Comparison of ENCODE assay signal across 21 cellular contexts in genomic region chr13:112911285-112911701, GRCh38. TPM values are rescaled to one million over a fixed set of nuclear protein-coding genes. Genes with fewer than 3 reads are reported as not detected.
DNase-seq lines count a peak whose midpoint lies in the region; ATAC-seq, FAIRE-seq and TF ChIP-seq lines count a peak whose summit lies in the region.
"Had no signal": no experiment of that assay in that cellular context is flagged by ENCODE, and none has a peak within 500 bp of the region (broad histone marks: within the 10 kb centered on the region; RNA-seq: fewer than 3 reads in every experiment).

No MANE protein-coding gene starts in this region.

- H3K36me3 ChIP-seq in HepG2 (replicated peaks in 1 of 2; ENCODE audit: control insufficient read depth in 1 of 2, insufficient read depth in 2 of 2, low read length in 2 of 2) (no peaks in the 10 kb centered on the region), sigmoid colon (no peaks in the 10 kb centered on the region), esophagus muscularis mucosa (no peaks in the 10 kb centered on the region)

- no peak overlapping the region for H2AFZ ChIP-seq in HepG2 (ENCODE audit: low read length)
- H2AFZ ChIP-seq: GM23338 had no signal

- no peaks in the 10 kb centered on the region for H3K9me3 ChIP-seq in HepG2 (ENCODE audit: low read length)
- H3K9me3 ChIP-seq in sigmoid colon, result no peaks in the 10 kb centered on the region
- no peaks in the 10 kb centered on the region for H3K9me3 ChIP-seq in esophagus muscularis mucosa

- no peaks in the 10 kb centered on the region for H3K36me3 Mint-ChIP-seq in natural killer cell treated with Interleukin-12 subunit alpha and Interleukin-12 subunit beta and Interleukin-15 and Interleukin-18, amount 100 ng/mL, for 72 hours
- no peaks in the 10 kb centered on the region for H3K36me3 Mint-ChIP-seq in natural killer cell

- TF ChIP-seq CTCF in natural killer cell (IDR thresholded peaks at IDR 0.05) (no peak), HepG2 (CRISPR knock-in tag; IDR thresholded peaks at IDR 0.05) (no peak), sigmoid colon (IDR thresholded peaks at IDR 0.05) (no peak), esophagus muscularis mucosa (IDR thresholded peaks at IDR 0.05) (no peak)

- H3K4me3 ChIP-seq in HepG2 (replicated peaks in 1 of 3; ENCODE audit: insufficient read depth in 1 of 3, low read depth in 2 of 3, low read length in 3 of 3) (no peak overlapping the region), sigmoid colon (no peak overlapping the region), esophagus muscularis mucosa (no peak overlapping the region)
- H3K4me3 ChIP-seq: GM23338 had no signal

- FAIRE-seq in HepG2 (lab: Jason Lieb, UNC), result no peak
- FAIRE-seq: A204.1, D721Med, G401.6, GM12891 had no signal

- H3K4me1 Mint-ChIP-seq in natural killer cell treated with Interleukin-12 subunit alpha and Interleukin-12 subunit beta and Interleukin-15 and Interleukin-18, amount 100 ng/mL, for 72 hours (ENCODE audit: low read depth in 2 of 2), result no peaks in the 10 kb centered on the region
- H3K4me1 Mint-ChIP-seq in natural killer cell, result no peaks in the 10 kb centered on the region

- WGBS in HepG2 (ENCODE audit: low lambda C conversion rate), result 98% methylated on average over 18 of the region's 24 CpGs
- 97 to 98% methylated on average over 24 of the region's 24 CpGs for WGBS in sigmoid colon, 2 donors
- 99% methylated on average over 10 of the region's 24 CpGs for WGBS in esophagus muscularis mucosa

- H3K9me3 Mint-ChIP-seq in natural killer cell treated with Interleukin-12 subunit alpha and Interleukin-12 subunit beta and Interleukin-15 and Interleukin-18, amount 100 ng/mL, for 72 hours, result no peaks in the 10 kb centered on the region
- no peaks in the 10 kb centered on the region for H3K9me3 Mint-ChIP-seq in natural killer cell
- H3K9me3 Mint-ChIP-seq: CD4-positive, alpha-beta T cell had no signal

- H3K4me2 ChIP-seq in HepG2 (ENCODE audit: low read depth, low read length), result no peak overlapping the region
- H3K4me2 ChIP-seq: GM23338 had no signal

- H3K27me3 Mint-ChIP-seq in natural killer cell treated with Interleukin-12 subunit alpha and Interleukin-12 subunit beta and Interleukin-15 and Interleukin-18, amount 100 ng/mL, for 72 hours, result peaks cover 5 to 9% of the 10 kb centered on the region in 2 donors
- peaks cover 0 to 1% of the 10 kb centered on the region in 2 donors for H3K27me3 Mint-ChIP-seq in natural killer cell (ENCODE audit: low read depth in 2 of 2)

- DNase-seq in natural killer cell treated with Interleukin-12 subunit alpha and Interleukin-12 subunit beta and Interleukin-15 and Interleukin-18, amount 100 ng/mL, for 72 hours (ENCODE audit: low spot score), result peak; percentile 60
- DNase-seq in natural killer cell, result no peak
- no peak for DNase-seq in HepG2 (ENCODE audit: low spot score)
- DNase-seq in sigmoid colon, result peak; percentile 49
- no peak for DNase-seq in esophagus muscularis mucosa (ENCODE audit: extremely low spot score)
- DNase-seq in SW 1271 (lab: John Stamatoyannopoulos, UW), result no peak
- DNase-seq in COLO829 (ENCODE audit: low spot score), result no peak
- DNase-seq: C1 segment of cervical spinal cord; CD4-positive, alpha-beta T cell; DMS153; DMS79 treated with DMSO at 0.1 percent for 48 hours; EL; HCEC 1CT; HFFc6 had no signal

- H3K9ac ChIP-seq in HepG2 (ENCODE audit: insufficient read depth, low read depth, low read length), result no peak overlapping the region

- in situ Hi-C loops in HepG2 (cut with HindIII; ENCODE audit: extremely low pct_ligation_motif_present, low pct_unique_long_range_greater_than_20kb), result no loop called here

- H3K27ac ChIP-seq in HepG2 (ENCODE audit: extremely low read length, insufficient read depth, low read length), result peak overlapping the region; percentile 6
- no peak overlapping the region for H3K27ac ChIP-seq in sigmoid colon
- no peak overlapping the region for H3K27ac ChIP-seq in esophagus muscularis mucosa (replicated peaks in 1 of 4)
- H3K27ac ChIP-seq: HL-60 had no signal

- H3K4me1 ChIP-seq in HepG2 (ENCODE audit: insufficient read depth, low read length), result peaks cover 70% of the 10 kb centered on the region
- H3K4me1 ChIP-seq in sigmoid colon, result no peaks in the 10 kb centered on the region
- no peaks in the 10 kb centered on the region for H3K4me1 ChIP-seq in esophagus muscularis mucosa

- no peak for TF ChIP-seq RAD21 in HepG2 (CRISPR knock-in tag; IDR thresholded peaks at IDR 0.05)

- H4K20me1 ChIP-seq in HepG2 (ENCODE audit: insufficient read depth, low read length), result no peaks in the 10 kb centered on the region

- intact Hi-C loops in natural killer cell (cut with micrococcal nuclease) (no loop called here), HepG2 (cut with micrococcal nuclease; ENCODE audit: unreplicated experiment) (no loop called here), sigmoid colon (cut with DNase I) (no loop called here), esophagus muscularis mucosa (cut with DNase I) (no loop called here)

- H3K4me3 Mint-ChIP-seq in natural killer cell treated with Interleukin-12 subunit alpha and Interleukin-12 subunit beta and Interleukin-15 and Interleukin-18, amount 100 ng/mL, for 72 hours, result no peak overlapping the region
- H3K4me3 Mint-ChIP-seq in natural killer cell, result no peak overlapping the region
- H3K4me3 Mint-ChIP-seq: B cell; CD4-positive, alpha-beta T cell; GM23338; HFFc6 had no signal

- CTCF ChIA-PET in HepG2 (lab: Yijun Ruan, JAX; ENCODE audit: low intra/inter-chr PET ratio, low total read pairs), result no interaction called here

- H3K27me3 ChIP-seq in HepG2 (ENCODE audit: control insufficient read depth in 1 of 2, insufficient read depth in 2 of 2, low read length in 2 of 2) (no peaks in the 10 kb centered on the region), sigmoid colon (peaks cover 0 to 29% (median 11%) of the 10 kb centered on the region in 3 donors), esophagus muscularis mucosa (peaks cover 0 to 64% (median 0%) of the 10 kb centered on the region in 4 donors)

- ATAC-seq in natural killer cell treated with Interleukin-12 subunit alpha and Interleukin-12 subunit beta and Interleukin-15 and Interleukin-18, amount 100 ng/mL, for 72 hours, result peak in 1 of 2 donors; percentile 50
- ATAC-seq in natural killer cell (no peak), HepG2 (no peak)
- ATAC-seq: GM23338 had no signal

- no TSS peak for BruUV-seq in HepG2 (replicated peaks; lab: Mats Ljungman, UMichigan)

- POLR2A ChIA-PET in HepG2 (lab: Yijun Ruan, JAX), result no interaction called here

- no peak overlapping the region for H3K27ac Mint-ChIP-seq in natural killer cell treated with Interleukin-12 subunit alpha and Interleukin-12 subunit beta and Interleukin-15 and Interleukin-18, amount 100 ng/mL, for 72 hours
- no peak overlapping the region for H3K27ac Mint-ChIP-seq in natural killer cell
- H3K27ac Mint-ChIP-seq: B cell; CD4-positive, alpha-beta T cell; GM23338; HFFc6 had no signal

- TF ChIP-seq EP300 in HepG2 (IDR thresholded peaks at IDR 0.05; ENCODE audit: low read depth in 2 of 2, low read length in 2 of 2), result no peak
- no peak for TF ChIP-seq EP300 in HepG2 (CRISPR knock-in tag; IDR thresholded peaks at IDR 0.05; ENCODE audit: borderline replicate concordance)
- TF ChIP-seq EP300 in sigmoid colon (IDR thresholded peaks at IDR 0.05), result no peak
- TF ChIP-seq EP300 in esophagus muscularis mucosa (IDR thresholded peaks at IDR 0.05), result no peak

- TF ChIP-seq POLR2A in HepG2 (IDR thresholded peaks at IDR 0.05; ENCODE audit: insufficient read depth in 1 of 2, low read depth in 2 of 2, low read length in 2 of 2) (no peak), sigmoid colon (IDR thresholded peaks at IDR 0.05) (no peak), esophagus muscularis mucosa (IDR thresholded peaks at IDR 0.05; ENCODE audit: low read depth) (no peak)

- H3K79me2 ChIP-seq in HepG2 (ENCODE audit: insufficient read depth, low read length), result peaks cover 10% of the 10 kb centered on the region

TF ChIP-seq in HepG2, 621 proteins besides CTCF, POLR2A, EP300 and RAD21 (continues in another document):
- no peak for TF ChIP-seq ZNF780A (CRISPR knock-in tag; IDR thresholded peaks at IDR 0.05)

RNA-seq across cellular contexts. Expression of gene MCF2L, which starts 57.7 kb away (rescaled TPM):
- total RNA-seq in natural killer cell treated with Interleukin-12 subunit alpha and Interleukin-12 subunit beta and Interleukin-15 and Interleukin-18, amount 100 ng/mL, for 72 hours, result under 1 TPM; 0.56 to 0.74 TPM
- 1 to 10 TPM; 1.7 to 3.0 (median 3.0) TPM for total RNA-seq in natural killer cell
- 13.7 and 19.4 TPM in 2 replicates for total RNA-seq in HepG2 (2016; rRNA removed; fragmentation: Illumina TruSeq; extraction: Trizol)
- total RNA-seq in HepG2 (2016; cell fraction: cytosol; rRNA removed; fragmentation: Illumina TruSeq; extraction: Trizol; ENCODE audit: low read depth), result 2.3 and 3.4 TPM in 2 replicates
- total RNA-seq in HepG2 (2016; cell fraction: insoluble cytoplasmic fraction; rRNA removed; fragmentation: Illumina TruSeq; extraction: Trizol), result 10.9 and 20.3 TPM in 2 replicates
- total RNA-seq in HepG2 (2016; cell fraction: membrane; rRNA removed; fragmentation: Illumina TruSeq; extraction: Trizol), result 5.5 and 5.6 TPM in 2 replicates
- total RNA-seq in HepG2 (2016; cell fraction: nucleus; rRNA removed; fragmentation: Illumina TruSeq; extraction: Trizol), result 24.6 and 25.3 TPM in 2 replicates
- 28.4 and 33.6 TPM in 2 replicates for polyA plus RNA-seq in HepG2 (2011; rRNA removed)
- polyA plus RNA-seq in HepG2 (2011; cell fraction: cytosol; rRNA removed), result 13.6 and 15.2 TPM in 2 replicates
- polyA plus RNA-seq in HepG2 (2011; cell fraction: nucleus; rRNA removed), result 196 and 262 TPM in 2 replicates
- 26.3 and 28.9 TPM in 2 replicates for polyA plus RNA-seq in HepG2 (2012)
- 1.1 and 1.3 TPM in 2 replicates for polyA plus RNA-seq in HepG2 (2016; cell fraction: cytosol; fragmentation: Illumina TruSeq; extraction: Trizol; ENCODE audit: low read depth)
- 10.3 and 10.5 TPM in 2 replicates for polyA plus RNA-seq in HepG2 (2016; cell fraction: insoluble cytoplasmic fraction; fragmentation: Illumina TruSeq; extraction: Trizol; ENCODE audit: low read depth)
- polyA plus RNA-seq in HepG2 (2016; cell fraction: membrane; fragmentation: Illumina TruSeq; extraction: Trizol; ENCODE audit: low read depth), result 1.6 and 2.4 TPM in 2 replicates
- 57.7 and 66.1 TPM in 2 replicates for polyA plus RNA-seq in HepG2 (2016; cell fraction: nucleus; fragmentation: Illumina TruSeq; extraction: Trizol; ENCODE audit: insufficient read depth, low read depth)
- polyA minus RNA-seq in HepG2 (2011; rRNA and poly(A)+ RNA removed; ENCODE audit: low replicate concordance), result 39.0 and 75.0 TPM in 2 replicates
- polyA minus RNA-seq in HepG2 (2011; cell fraction: cytosol; rRNA and poly(A)+ RNA removed), result 16.7 and 21.1 TPM in 2 replicates
- 89.5 and 90.6 TPM in 2 replicates for polyA minus RNA-seq in HepG2 (2011; cell fraction: nucleus; rRNA and poly(A)+ RNA removed)
- 10 to 100 TPM in 3 of 4 donors, 1 to 10 TPM in 1; 7.5 to 20.2 (median 13.0) TPM for total RNA-seq in sigmoid colon
- 10 to 100 TPM; 43.5 to 59.9 (median 51.1) TPM for polyA plus RNA-seq in sigmoid colon
- total RNA-seq in esophagus muscularis mucosa, result 10 to 100 TPM; 14.5 to 38.6 (median 26.7) TPM
- total RNA-seq: HFFc6 had no signal

Comparison
In these comparisons a context has a peak if more than half of its experiments do, and no peak if none do; other contexts are left out.
1. DNase-seq: peak in natural killer cell treated with Interleukin-12 subunit alpha and Interleukin-12 subunit beta and Interleukin-15 and Interleukin-18, amount 100 ng/mL, for 72 hours (single experiment) and sigmoid colon (single experiment); none in natural killer cell (single experiment), HepG2 (single experiment), esophagus muscularis mucosa (single experiment), SW 1271 (0 of 2) and COLO829 (single experiment).